Comparison of ENCODE assay signal across 28 cellular contexts in genomic region chr2:82215212-82215611, GRCh38.
DNase-seq lines count a peak whose midpoint lies in the region; ATAC-seq, FAIRE-seq and TF ChIP-seq lines count a peak whose summit lies in the region.
"Had no signal": no experiment of that assay in that cellular context is flagged by ENCODE, and none has a peak within 500 bp of the region (broad histone marks: within the 10 kb centered on the region; RNA-seq: fewer than 3 reads in every experiment).

No MANE protein-coding gene starts in this region.

- DNase-seq in DMS53 treated with DMSO at 0.1 percent for 48 hours (lab: John Stamatoyannopoulos, UW; ENCODE audit: unreplicated experiment) = peak; percentile 9
- no peak for DNase-seq in astrocyte (ENCODE audit: low read depth)
- peak; percentile 1 for DNase-seq in occipital lobe (lab: John Stamatoyannopoulos, UW)
- DNase-seq in activated T-cell treated with anti-CD3 and anti-CD28 coated beads for 4 hours = no peak
- DNase-seq in NCI-H446 treated with DMSO at 0.1 percent for 48 hours (lab: John Stamatoyannopoulos, UW) = no peak
- DNase-seq: AML-193; Calu3; CD8-positive, alpha-beta memory T cell; DMS79; EL; GF-D8; NCI-H1092; NCI-H1417 treated with DMSO at 0.1 percent for 48 hours; NCI-H1930; NCI-H2107; NCI-H524 treated with DMSO at 0.1 percent for 48 hours; SHP77 treated with DMSO at 0.1 percent for 48 hours; T-helper 1 cell had no signal

- 0 out of 2 replicates have a peak, but pooled peaks cover 8% of the 10 kb centered on the region for H3K4me1 ChIP-seq in BLaER1
- no peaks in the 10 kb centered on the region for H3K4me1 ChIP-seq in astrocyte (ENCODE audit: insufficient read depth, low read length)
- H3K4me1 ChIP-seq: A549, Peyer's patch had no signal

- H3K36me3 Mint-ChIP-seq in astrocyte (ENCODE audit: low read depth, unreplicated experiment) = no peaks in the 10 kb centered on the region
- H3K36me3 Mint-ChIP-seq: CD8-positive, alpha-beta memory T cell; IgD-negative memory B cell had no signal

- H3K4me3 Mint-ChIP-seq in astrocyte (ENCODE audit: unreplicated experiment) = peak overlapping the region; percentile 54
- H3K4me3 Mint-ChIP-seq: CD8-positive, alpha-beta memory T cell; IgD-negative memory B cell had no signal

- no peak overlapping the region for H3K4me3 ChIP-seq in BLaER1
- H3K4me3 ChIP-seq in astrocyte (ENCODE audit: insufficient read depth, low read depth, low read length) = no peak overlapping the region
- H3K4me3 ChIP-seq: A549, Peyer's patch had no signal

- H3K27ac Mint-ChIP-seq in astrocyte (ENCODE audit: unreplicated experiment) = no peak overlapping the region
- H3K27ac Mint-ChIP-seq: CD8-positive, alpha-beta memory T cell; IgD-negative memory B cell had no signal

- H3K27ac ChIP-seq in BLaER1 (no peak overlapping the region), astrocyte (ENCODE audit: low read depth, low read length) (no peak overlapping the region)
- H3K27ac ChIP-seq: A549, C4-2B, HL-60, KMS-11, Peyer's patch had no signal

- no peaks in the 10 kb centered on the region for H3K9me3 Mint-ChIP-seq in astrocyte (ENCODE audit: unreplicated experiment)

- H3K9me3 ChIP-seq in BLaER1 (no peaks in the 10 kb centered on the region), astrocyte (ENCODE audit: insufficient read depth, low read depth, low read length) (peaks cover 5% of the 10 kb centered on the region)
- H3K9me3 ChIP-seq: Peyer's patch had no signal

- FAIRE-seq in astrocyte (lab: Jason Lieb, UNC) = no peak
- FAIRE-seq: A549, GM12891 had no signal

- no peaks in the 10 kb centered on the region for H3K79me2 ChIP-seq in astrocyte (ENCODE audit: insufficient read depth, low read length)

- H3K4me2 ChIP-seq in BLaER1 = peak overlapping the region; percentile 23; the same call in 1 of the 2 replicates
- no peak overlapping the region for H3K4me2 ChIP-seq in astrocyte (ENCODE audit: low read length)
- H3K4me2 ChIP-seq: A549, KMS-11 had no signal

- H2AFZ ChIP-seq in astrocyte (ENCODE audit: low read depth, low read length) = no peak overlapping the region

- H4K20me1 ChIP-seq in BLaER1 (no peaks in the 10 kb centered on the region), astrocyte (ENCODE audit: insufficient read depth, low read length) (no peaks in the 10 kb centered on the region)

- no peaks in the 10 kb centered on the region for H3K27me3 Mint-ChIP-seq in astrocyte (ENCODE audit: low read depth, unreplicated experiment)
- H3K27me3 Mint-ChIP-seq: CD8-positive, alpha-beta memory T cell; IgD-negative memory B cell had no signal

- H3K4me1 Mint-ChIP-seq in astrocyte (ENCODE audit: low read depth, unreplicated experiment) = no peaks in the 10 kb centered on the region
- H3K4me1 Mint-ChIP-seq: CD8-positive, alpha-beta memory T cell; IgD-negative memory B cell had no signal

- H3K36me3 ChIP-seq in BLaER1 (no peaks in the 10 kb centered on the region), astrocyte (ENCODE audit: insufficient read depth, low read length) (no peaks in the 10 kb centered on the region)
- H3K36me3 ChIP-seq: Peyer's patch had no signal

- TF ChIP-seq CTCF in astrocyte (IDR thresholded peaks at IDR 0.05; ENCODE audit: insufficient read depth, low read depth, low read length) = no peak

- ATAC-seq in esophagus mucosa = no peak
- ATAC-seq: A549, HCT116 had no signal

- H3K9ac ChIP-seq in BLaER1 = no peak overlapping the region
- H3K9ac ChIP-seq in astrocyte (ENCODE audit: low read length) = no peak overlapping the region
- H3K9ac ChIP-seq: KMS-11 had no signal

- H3K27me3 ChIP-seq in BLaER1 = no peaks in the 10 kb centered on the region
- H3K27me3 ChIP-seq in astrocyte (ENCODE audit: insufficient read depth, low read length) = no peaks in the 10 kb centered on the region
- H3K27me3 ChIP-seq: Peyer's patch had no signal

Comparison
In these comparisons a context has a peak if more than half of its experiments do, and no peak if none do; other contexts are left out.
1. DNase-seq: peak in DMS53 treated with DMSO at 0.1 percent for 48 hours (single experiment) and occipital lobe (single experiment); none in astrocyte (single experiment), activated T-cell treated with anti-CD3 and anti-CD28 coated beads for 4 hours (single experiment) and NCI-H446 treated with DMSO at 0.1 percent for 48 hours (single experiment).